ENCODE assay signal across 19 cellular contexts in genomic region chr7:112185005-112185834, GRCh38. TPM values are rescaled to one million over a fixed set of nuclear protein-coding genes. Genes with fewer than 3 reads are reported as not detected.
A peak's percentile ranks its signal among the peaks of the same experiment; 100 is the strongest.
DNase-seq lines count a peak whose midpoint lies in the region; ATAC-seq, FAIRE-seq and TF ChIP-seq lines count a peak whose summit lies in the region.
"Had no signal": no experiment of that assay in that cellular context is flagged by ENCODE, and none has a peak within 500 bp of the region (broad histone marks: within the 10 kb centered on the region; RNA-seq: fewer than 3 reads in every experiment).

No MANE protein-coding gene starts in this region.

- no peak for FAIRE-seq in K562 (lab: Jason Lieb, UNC)

- POLR2A ChIA-PET in K562 (lab: Yijun Ruan, JAX): interaction anchor here (0.5 kb wide), 1 partner anchor 22 kb away, joined by 4 read pairs; no protein-coding TSS in a partner anchor

- H3K4me2 ChIP-seq in K562 (ENCODE audit: insufficient read depth, low read length): no peak overlapping the region

- H3K27ac ChIP-seq in K562 (ENCODE audit: extremely low read depth, low read depth, low read length) (no peak overlapping the region), subcutaneous abdominal adipose tissue (ENCODE audit: low read depth, low read length) (peak overlapping the region; percentile 33), breast epithelium (no peak overlapping the region)
- H3K27ac ChIP-seq: 22Rv1, sigmoid colon, tibial nerve had no signal

- DNase-seq in DMS 273 (lab: John Stamatoyannopoulos, UW; ENCODE audit: unreplicated experiment) (peak; percentile 28), DMS 273 treated with DMSO at 0.1 percent for 48 hours (lab: John Stamatoyannopoulos, UW) (no peak), K562 (ENCODE audit: extremely low read depth in 1 of 4, low spot score in 3 of 4) (no peak), kidney tubule cell (ENCODE audit: low spot score) (peak; percentile 14), breast epithelium (ENCODE audit: low spot score in 2 of 2) (no peak), A172 (ENCODE audit: low spot score) (no peak), NCI-H2081 (lab: John Stamatoyannopoulos, UW) (no peak)
- DNase-seq: activated CD4-positive, alpha-beta T cell treated with anti-CD3 and anti-CD28 coated beads for 1 hour; BE2C; H7; NCI-H1694 treated with DMSO at 0.1 percent for 48 hours; NCI-H2227 treated with DMSO at 0.1 percent for 48 hours; RPMI8226; sigmoid colon; stimulated activated naive B cell treated with anti-CD40 and anti-IgM and Interleukin-4, amounts not matched to agents 10 μg/mL and 1 μg/mL and 100 μg/mL, for 72 hours had no signal

- CTCF ChIA-PET in K562 (lab: Yijun Ruan, JAX; ENCODE audit: low intra/inter-chr PET ratio): no interaction called here

- in situ Hi-C loops in K562 (cut with MboI): no loop called here

- 0% methylated on average over 4 of the region's 4 CpGs for WGBS in K562 (ENCODE audit: insufficient coverage, low coverage, missing lambda C conversion rate)

- H3K9me1 ChIP-seq in K562 (ENCODE audit: control insufficient read depth, insufficient read depth, low read length): no peaks in the 10 kb centered on the region

- intact Hi-C loops in K562 (cut with micrococcal nuclease): no loop called here
- intact Hi-C loops in breast epithelium (cut with DNase I; ENCODE audit: low total_unique reads): no loop called here

- H3K27me3 ChIP-seq in K562 (ENCODE audit: control insufficient read depth in 2 of 2, insufficient read depth in 2 of 2, low read length in 2 of 2): peaks cover 7 to 25% of the 10 kb centered on the region in 2 experiments; a peak in 4 of 5 replicates
- H3K27me3 ChIP-seq in subcutaneous abdominal adipose tissue (ENCODE audit: control insufficient read depth in 5 of 5, insufficient read depth in 4 of 5, low read length in 5 of 5): no peaks in the 10 kb centered on the region
- no peaks in the 10 kb centered on the region for H3K27me3 ChIP-seq in breast epithelium
- H3K27me3 ChIP-seq: BE2C, sigmoid colon, tibial nerve had no signal

- no peaks in the 10 kb centered on the region for H4K20me1 ChIP-seq in K562 (replicated peaks; ENCODE audit: control insufficient read depth, insufficient read depth, low read length)

- no peak overlapping the region for H2AFZ ChIP-seq in K562 (ENCODE audit: low read depth, low read length)

- no peaks in the 10 kb centered on the region for H3K9me3 ChIP-seq in K562 (replicated peaks; ENCODE audit: control insufficient read depth, insufficient read depth, low read depth, low read length)
- H3K9me3 ChIP-seq in subcutaneous abdominal adipose tissue (ENCODE audit: control insufficient read depth in 5 of 5, low read length in 5 of 5): no peaks in the 10 kb centered on the region
- no peaks in the 10 kb centered on the region for H3K9me3 ChIP-seq in breast epithelium
- H3K9me3 ChIP-seq: BE2C, sigmoid colon, tibial nerve had no signal

- H3K79me2 ChIP-seq in K562 (ENCODE audit: control insufficient read depth, insufficient read depth, low read length): no peaks in the 10 kb centered on the region

- H3K4me1 ChIP-seq in K562 (replicated peaks in 1 of 2; ENCODE audit: control insufficient read depth in 2 of 2, insufficient read depth in 2 of 2, low read length in 2 of 2) (no peaks in the 10 kb centered on the region), subcutaneous abdominal adipose tissue (ENCODE audit: control insufficient read depth in 5 of 5, insufficient read depth in 5 of 5, low read length in 5 of 5) (peaks cover 0 to 50% (median 3%) of the 10 kb centered on the region in 5 donors), breast epithelium (no peaks in the 10 kb centered on the region)

- TF ChIP-seq EP300 in K562 (IDR thresholded peaks at IDR 0.05; ENCODE audit: low read length): no peak

- no peak for TF ChIP-seq RAD21 in K562 (CRISPR knock-in tag; conservative IDR thresholded peaks at IDR 0.05 in 1 of 2, IDR thresholded peaks at IDR 0.05 in 1 of 2)

- ATAC-seq in K562: no peak
- ATAC-seq: esophagus mucosa; stimulated activated naive B cell treated with anti-CD40 and anti-IgM and Interleukin-4, amounts not matched to agents 10 μg/mL and 1 μg/mL and 100 μg/mL, for 72 hours had no signal

- no peak for TF ChIP-seq CTCF in K562 (IDR thresholded peaks at IDR 0.05 in 2 of 3, conservative IDR thresholded peaks at IDR 0.05 in 1 of 3; ENCODE audit: insufficient read depth in 2 of 3, low read depth in 1 of 3, low read length in 3 of 3)
- TF ChIP-seq CTCF in breast epithelium (IDR thresholded peaks at IDR 0.05): no peak

- no peak overlapping the region for H3K9ac ChIP-seq in K562 (ENCODE audit: insufficient read depth in 1 of 2, low read depth in 2 of 2, low read length in 2 of 2)
- peak overlapping the region in 1 of 5 donors; percentile 3 for H3K9ac ChIP-seq in subcutaneous abdominal adipose tissue (ENCODE audit: low read length in 5 of 5)

- TF ChIP-seq POLR2A in K562 (conservative IDR thresholded peaks at IDR 0.05): no peak
- no peak for TF ChIP-seq POLR2A in breast epithelium (IDR thresholded peaks at IDR 0.05)

- H3K36me3 ChIP-seq in K562 (ENCODE audit: control insufficient read depth, insufficient read depth, low read length): no peaks in the 10 kb centered on the region
- H3K36me3 ChIP-seq in subcutaneous abdominal adipose tissue (ENCODE audit: control insufficient read depth in 5 of 5, insufficient read depth in 5 of 5, low read length in 5 of 5): no peaks in the 10 kb centered on the region
- H3K36me3 ChIP-seq in breast epithelium: no peaks in the 10 kb centered on the region
- H3K36me3 ChIP-seq: BE2C, sigmoid colon, tibial nerve had no signal

- BruUV-seq in K562 (replicated peaks; lab: Mats Ljungman, UMichigan): no TSS peak

- H3K4me3 ChIP-seq in K562 (no peak overlapping the region), subcutaneous abdominal adipose tissue (ENCODE audit: low read depth in 1 of 5, low read length in 5 of 5) (no peak overlapping the region), breast epithelium (no peak overlapping the region)
- H3K4me3 ChIP-seq: sigmoid colon, tibial nerve had no signal

TF ChIP-seq in K562, 482 proteins besides CTCF, POLR2A, EP300 and RAD21:
- TF ChIP-seq FOXK2 (conservative IDR thresholded peaks at IDR 0.05 in 1 of 2, IDR thresholded peaks at IDR 0.05 in 1 of 2; ENCODE audit: low read depth in 2 of 2) (no peak), STAT5B (CRISPR knock-in tag; IDR thresholded peaks at IDR 0.05) (no peak), ZNF277 (CRISPR knock-in tag; IDR thresholded peaks at IDR 0.05; ENCODE audit: borderline replicate concordance) (peak; percentile 16; the same call in 1 of the 2 replicates)

RNA-seq across cellular contexts. Expression of gene DOCK4, which starts 21.0 kb away (rescaled TPM):
- 15.9 and 23.4 TPM in 2 replicates for total RNA-seq in K562 (2011; cell fraction: chromatin; rRNA removed; ENCODE audit: low replicate concordance)
- total RNA-seq in K562 (2011; cell fraction: nucleolus; rRNA removed): 3.8 and 8.0 TPM in 2 replicates
- 10.6 and 11.6 TPM in 2 replicates for total RNA-seq in K562 (2011; cell fraction: nucleoplasm; rRNA removed)
- 1.5 and 2.0 TPM in 2 replicates for total RNA-seq in K562 (2014; rRNA removed)
- 2.1 and 2.3 TPM in 2 replicates for total RNA-seq in K562 (2014; rRNA removed; fragmentation: Illumina TruSeq; extraction: Trizol)
- total RNA-seq in K562 (2015; rRNA removed; fragmentation: Illumina TruSeq; extraction: Trizol): 1.7 and 2.1 TPM in 2 replicates
- total RNA-seq in K562 (2021): 3.8 and 4.9 TPM in 2 replicates
- 3.7 and 5.7 TPM in 2 replicates for polyA plus RNA-seq in K562 (2011; rRNA removed)
- polyA plus RNA-seq in K562 (2011; cell fraction: cytosol; rRNA removed): 1.2 and 1.7 TPM in 2 replicates
- 18.4 and 29.9 TPM in 2 replicates for polyA plus RNA-seq in K562 (2011; cell fraction: nucleus; rRNA removed)
- 1.9 and 2.4 TPM in 2 replicates for polyA plus RNA-seq in K562 (2012)
- 1.8 and 2.9 TPM in 2 replicates for polyA plus RNA-seq in K562 (2014; fragmentation: Illumina TruSeq; extraction: Trizol)
- under 1 TPM; 0.42 to 0.45 TPM for polyA plus RNA-seq in K562 (2014; fragmentation: Nextera tagmentation; extraction: Ambion mirVana)
- 3.3 and 3.8 TPM in 2 replicates for polyA plus RNA-seq in K562 (2014; rRNA removed)
- polyA minus RNA-seq in K562 (2011; rRNA and poly(A)+ RNA removed): 4.3 and 6.8 TPM in 2 replicates
- 1.1 and 1.2 TPM in 2 replicates for polyA minus RNA-seq in K562 (2011; cell fraction: cytosol; rRNA and poly(A)+ RNA removed)
- 10.6 and 13.5 TPM in 2 replicates for polyA minus RNA-seq in K562 (2011; cell fraction: nucleus; rRNA and poly(A)+ RNA removed)
- total RNA-seq in breast epithelium: 10 to 100 TPM; 31.7 to 43.3 (median 41.9) TPM
- total RNA-seq in A172 (2014; rRNA removed; shearing (Covaris generic)): 5.6 and 7.2 TPM in 2 replicates

RNA-seq across cellular contexts. Expression of gene ZNF277, which starts 21.3 kb away (rescaled TPM):
- 7.6 and 23.6 TPM in 2 replicates for total RNA-seq in K562 (2011; cell fraction: chromatin; rRNA removed; ENCODE audit: low replicate concordance)
- total RNA-seq in K562 (2011; cell fraction: nucleolus; rRNA removed): 11.6 and 14.0 TPM in 2 replicates
- 13.6 and 16.2 TPM in 2 replicates for total RNA-seq in K562 (2011; cell fraction: nucleoplasm; rRNA removed)
- total RNA-seq in K562 (2014; rRNA removed) (14.3 and 18.8 TPM in 2 replicates), K562 (2014; rRNA removed; fragmentation: Illumina TruSeq; extraction: Trizol) (33.5 and 42.0 TPM in 2 replicates), K562 (2015; rRNA removed; fragmentation: Illumina TruSeq; extraction: Trizol) (27.6 and 29.5 TPM in 2 replicates), K562 (2021) (18.5 and 20.3 TPM in 2 replicates), breast epithelium (10 to 100 TPM; 30.8 to 38.3 (median 34.2) TPM)
- polyA plus RNA-seq in K562 (2011; rRNA removed) (25.0 and 28.7 TPM in 2 replicates), K562 (2014; fragmentation: Illumina TruSeq; extraction: Trizol) (29.4 and 29.8 TPM in 2 replicates), K562 (2014; fragmentation: Nextera tagmentation; extraction: Ambion mirVana) (10 to 100 TPM; 27.4 to 27.7 TPM), K562 (2014; rRNA removed) (19.3 and 20.7 TPM in 2 replicates)
- polyA plus RNA-seq in K562 (2011; cell fraction: cytosol; rRNA removed): 3.1 and 9.3 TPM in 2 replicates
- polyA plus RNA-seq in K562 (2011; cell fraction: nucleus; rRNA removed): 4.4 and 7.7 TPM in 2 replicates
- polyA plus RNA-seq in K562 (2012): 16.5 and 55.5 TPM in 2 replicates
- 31.5 and 38.3 TPM in 2 replicates for polyA minus RNA-seq in K562 (2011; rRNA and poly(A)+ RNA removed)
- polyA minus RNA-seq in K562 (2011; cell fraction: cytosol; rRNA and poly(A)+ RNA removed): 18.6 and 19.1 TPM in 2 replicates
- polyA minus RNA-seq in K562 (2011; cell fraction: nucleus; rRNA and poly(A)+ RNA removed): 17.2 and 19.0 TPM in 2 replicates
- 20.6 and 30.9 TPM in 2 replicates for total RNA-seq in A172 (2014; rRNA removed; shearing (Covaris generic))

Comparison
In these comparisons a context has a peak if more than half of its experiments do, and no peak if none do; other contexts are left out.
1. DNase-seq: peak in DMS 273 (single experiment) and kidney tubule cell (single experiment); none in DMS 273 treated with DMSO at 0.1 percent for 48 hours (single experiment), K562 (0 of 4), breast epithelium (0 of 2), A172 (single experiment) and NCI-H2081 (0 of 2).